In the genomic region with DNA sequence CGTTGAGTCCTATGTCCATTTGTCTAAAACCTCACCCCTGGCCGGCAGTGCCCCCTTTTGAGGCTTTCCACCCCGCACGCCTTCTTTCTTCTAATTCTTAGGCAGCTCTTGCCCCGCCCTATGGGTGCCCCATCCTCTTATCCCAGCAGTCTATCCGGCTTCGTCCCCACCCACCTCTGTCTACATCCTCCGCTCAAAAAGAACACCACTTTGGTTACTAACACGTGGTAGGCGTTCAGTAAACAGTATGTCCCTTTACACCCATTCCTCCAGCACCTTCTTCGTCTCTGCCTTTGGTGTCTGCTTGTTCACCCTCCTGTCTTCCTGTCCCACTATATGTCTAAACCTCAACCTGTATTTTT, we compare ENCODE assay signal across 9 cellular contexts. TPM values are rescaled to one million over a fixed set of nuclear protein-coding genes. Genes with fewer than 3 reads are reported as not detected.
DNase-seq lines count a peak whose midpoint lies in the region; ATAC-seq and TF ChIP-seq lines count a peak whose summit lies in the region.
"Had no signal": no experiment of that assay in that cellular context is flagged by ENCODE, and none has a peak within 500 bp of the region (broad histone marks: within the 10 kb centered on the region; RNA-seq: fewer than 3 reads in every experiment).

No MANE protein-coding gene starts in this region.

- no peaks in the 10 kb centered on the region for H3K9me3 Mint-ChIP-seq in activated CD8-positive, alpha-beta T cell treated with anti-CD3 and anti-CD28 coated beads for 36 hours

- H3K4me1 ChIP-seq in iPS-18a (ENCODE audit: control insufficient read depth, low read depth, low read length) (no peaks in the 10 kb centered on the region), testis (no peaks in the 10 kb centered on the region)

- peaks cover 9% of the 10 kb centered on the region for H3K27me3 Mint-ChIP-seq in activated CD8-positive, alpha-beta T cell treated with anti-CD3 and anti-CD28 coated beads for 36 hours

- ATAC-seq in activated CD8-positive, alpha-beta T cell treated with anti-CD3 and anti-CD28 coated beads for 36 hours = peak; percentile 60
- ATAC-seq: body of pancreas had no signal

- H3K9ac ChIP-seq in iPS-18a (ENCODE audit: low read length) = no peak overlapping the region

- CTCF ChIA-PET in activated CD8-positive, alpha-beta T cell treated with anti-CD3 and anti-CD28 coated beads for 36 hours (lab: Charles Lee) = no interaction called here

- TF ChIP-seq CTCF in activated CD8-positive, alpha-beta T cell treated with anti-CD3 and anti-CD28 coated beads for 36 hours (IDR thresholded peaks at IDR 0.05) = no peak
- no peak for TF ChIP-seq CTCF in testis (IDR thresholded peaks at IDR 0.05)

- H3K27me3 ChIP-seq in iPS-18a (ENCODE audit: control insufficient read depth, insufficient read depth, low read length) (peaks cover 13% of the 10 kb centered on the region), testis (no peaks in the 10 kb centered on the region)
- H3K27me3 ChIP-seq: body of pancreas had no signal

- peak overlapping the region; percentile 39 for H3K4me3 Mint-ChIP-seq in activated CD8-positive, alpha-beta T cell treated with anti-CD3 and anti-CD28 coated beads for 36 hours

- H3K27ac Mint-ChIP-seq in activated CD8-positive, alpha-beta T cell treated with anti-CD3 and anti-CD28 coated beads for 36 hours = no peak overlapping the region

- H3K4me1 Mint-ChIP-seq in activated CD8-positive, alpha-beta T cell treated with anti-CD3 and anti-CD28 coated beads for 36 hours (ENCODE audit: low read depth) = peaks cover 20% of the 10 kb centered on the region

- POLR2A ChIA-PET in activated CD8-positive, alpha-beta T cell treated with anti-CD3 and anti-CD28 coated beads for 36 hours (lab: Charles Lee) = no interaction called here

- peaks cover 4% of the 10 kb centered on the region for H3K9me3 ChIP-seq in iPS-18a (ENCODE audit: control insufficient read depth, low read depth, low read length)
- H3K9me3 ChIP-seq in testis = no peaks in the 10 kb centered on the region
- H3K9me3 ChIP-seq: body of pancreas had no signal

- peak; percentile 9 for DNase-seq in activated CD4-positive, alpha-beta T cell treated with anti-CD3 and anti-CD28 coated beads for 48 hours
- DNase-seq in activated CD4-positive, alpha-beta T cell treated with anti-CD3 and anti-CD28 coated beads for 1 hour = no peak
- peak; percentile 35 for DNase-seq in activated CD8-positive, alpha-beta T cell treated with anti-CD3 and anti-CD28 coated beads for 36 hours
- DNase-seq in testis (peak; percentile 23), NCI-H2081 treated with DMSO at 0.1 percent for 48 hours (lab: John Stamatoyannopoulos, UW) (no peak), posterior vena cava (ENCODE audit: low spot score) (no peak)
- no peak for DNase-seq in activated CD4-positive, CD25-positive, alpha-beta regulatory T cell treated with anti-CD3 and anti-CD28 coated beads, Interleukin-2, amount 50 U/mL, for 72 hours

- 7 to 11% methylated on average over 11 of the region's 11 CpGs for WGBS in testis, 2 donors

- no peak overlapping the region for H3K27ac ChIP-seq in iPS-18a (ENCODE audit: low read length)
- H3K27ac ChIP-seq in testis = no peak overlapping the region

- intact Hi-C loops in activated CD8-positive, alpha-beta T cell treated with anti-CD3 and anti-CD28 coated beads for 36 hours (cut with micrococcal nuclease) = no loop called here
- intact Hi-C loops in testis (cut with DNase I; ENCODE audit: low total_unique reads) = no loop called here
- intact Hi-C loops in posterior vena cava (cut with DNase I) = no loop called here

- H3K4me3 ChIP-seq in iPS-18a (ENCODE audit: low read length) (peak overlapping the region; percentile 44), testis (peak overlapping the region; percentile 4 to 41)
- H3K4me3 ChIP-seq: body of pancreas had no signal

- no peaks in the 10 kb centered on the region for H3K36me3 ChIP-seq in iPS-18a (ENCODE audit: control insufficient read depth, low read depth, low read length)
- H3K36me3 ChIP-seq in testis (ENCODE audit: low read depth, missing control alignments) = no peaks in the 10 kb centered on the region

- H3K36me3 Mint-ChIP-seq in activated CD8-positive, alpha-beta T cell treated with anti-CD3 and anti-CD28 coated beads for 36 hours (ENCODE audit: low read depth) = no peaks in the 10 kb centered on the region

- TF ChIP-seq POLR2A in testis (IDR thresholded peaks at IDR 0.05) = no peak

RNA-seq across cellular contexts. Expression of a gene that starts 39.2 kb away (rescaled TPM):
- total RNA-seq in activated CD8-positive, alpha-beta T cell treated with anti-CD3 and anti-CD28 coated beads for 36 hours = under 1 TPM; 0.36 to 0.38 TPM
- 1 to 10 TPM; 2.3 to 4.0 TPM for total RNA-seq in testis
- polyA plus RNA-seq in testis (ENCODE audit: insufficient read depth, low read depth, low replicate concordance) = 3.1 TPM
- 10 to 100 TPM in 1 of 2 donors, 1 to 10 TPM in 1; 9.1 to 14.1 TPM for total RNA-seq in posterior vena cava

Comparison
In these comparisons a context has a peak if more than half of its experiments do, and no peak if none do; other contexts are left out.
1. DNase-seq: peak in activated CD4-positive, alpha-beta T cell treated with anti-CD3 and anti-CD28 coated beads for 48 hours (single experiment), activated CD8-positive, alpha-beta T cell treated with anti-CD3 and anti-CD28 coated beads for 36 hours (single experiment) and testis (single experiment); none in activated CD4-positive, alpha-beta T cell treated with anti-CD3 and anti-CD28 coated beads for 1 hour (single experiment), NCI-H2081 treated with DMSO at 0.1 percent for 48 hours (single experiment), posterior vena cava (single experiment) and activated CD4-positive, CD25-positive, alpha-beta regulatory T cell treated with anti-CD3 and anti-CD28 coated beads, Interleukin-2, amount 50 U/mL, for 72 hours (single experiment).